23 cellular contexts compared by ENCODE assay signal in the genomic region with DNA sequence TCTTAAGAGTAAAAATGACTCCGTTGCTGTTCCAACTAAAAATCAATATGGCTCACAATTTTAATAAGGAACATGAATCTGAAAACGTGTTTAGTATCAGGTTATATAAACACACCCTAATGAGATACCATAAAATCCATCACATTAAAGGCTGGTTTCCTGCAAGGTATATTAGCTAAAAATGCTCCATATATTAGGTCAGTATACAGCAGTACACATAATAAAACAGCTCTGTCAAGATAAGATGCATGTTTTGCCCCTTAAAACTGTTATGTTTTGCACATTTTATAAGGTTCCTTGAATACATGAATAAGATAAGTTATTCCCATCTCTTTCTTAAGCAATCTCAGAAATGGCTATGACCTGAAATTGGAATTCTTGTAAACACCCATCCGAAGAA.
"Had no signal": no experiment of that assay in that cellular context is flagged by ENCODE, and none has a peak within 500 bp of the region (broad histone marks: within the 10 kb centered on the region; RNA-seq: fewer than 3 reads in every experiment).

No MANE protein-coding gene starts in this region.

- DNase-seq: stimulated activated CD4-positive, alpha-beta T cell treated with anti-CD3 and anti-CD28 coated beads, Interleukin-2, amount 100 ng/mL, for 48 hours; stimulated activated CD4-positive, alpha-beta T cell treated with anti-CD3 and anti-CD28 coated beads, Interleukin-4, amount 100 ng/mL, for 1 hour; stimulated activated CD4-positive, alpha-beta T cell treated with anti-CD3 and anti-CD28 coated beads, Interleukin-4, amount 100 ng/mL, for 4 hours; stimulated activated CD8-positive, alpha-beta memory T cell treated with anti-CD3 and anti-CD28 coated beads, Interleukin-4, amount 100 ng/mL, for 48 hours; stimulated activated naive B cell treated with anti-CD40 and anti-IgM and Interleukin-4, amounts not matched to agents 10 μg/mL and 1 μg/mL and 100 μg/mL, for 72 hours; stimulated activated naive CD4-positive, alpha-beta T cell; stimulated activated naive CD4-positive, alpha-beta T cell treated with Interleukin-2 at 50 U/mL for 16 hours; stimulated activated naive CD8-positive, alpha-beta T cell treated with anti-CD3 and anti-CD28 coated beads, Interleukin-15, amount 100 ng/mL, for 72 hours; stimulated activated naive CD8-positive, alpha-beta T cell treated with anti-CD3 and anti-CD28 coated beads, Interleukin-15, Interleukin-2, amounts not matched to agents 100 U/mL and 50 U/mL, for 24 hours; stomach; substantia nigra; testis; thyroid gland; tibial artery; transverse colon; trophoblast cell; upper lobe of left lung; upper lobe of right lung; uterus had no signal

- H3K4me1 ChIP-seq: stomach, suprapubic skin, testis, thyroid gland, tibial artery, tibial nerve, transverse colon, upper lobe of left lung, upper lobe of right lung, uterus, vagina had no signal

- H3K4me3 ChIP-seq: stomach, suprapubic skin, testis, thoracic aorta, thyroid gland, tibial artery, tibial nerve, transverse colon, upper lobe of left lung, upper lobe of right lung, uterus, vagina had no signal

- H3K9me3 ChIP-seq: stomach, suprapubic skin, testis, thoracic aorta, thyroid gland, tibial artery, tibial nerve, transverse colon, upper lobe of left lung, upper lobe of right lung, uterus, vagina had no signal

- H3K27ac ChIP-seq: stomach, suprapubic skin, testis, thoracic aorta, thyroid gland, tibial artery, tibial nerve, transverse colon, upper lobe of left lung, upper lobe of right lung, uterus, vagina had no signal

- H3K36me3 ChIP-seq: stomach, suprapubic skin, thoracic aorta, thyroid gland, tibial artery, tibial nerve, transverse colon, upper lobe of left lung, upper lobe of right lung, uterus, vagina had no signal
